11 cellular contexts compared by ENCODE assay signal in genomic region chr22:23401111-23401909, GRCh38.
DNase-seq lines count a peak whose midpoint lies in the region; ATAC-seq and TF ChIP-seq lines count a peak whose summit lies in the region.
"Had no signal": no experiment of that assay in that cellular context is flagged by ENCODE, and none has a peak within 500 bp of the region (broad histone marks: within the 10 kb centered on the region; RNA-seq: fewer than 3 reads in every experiment).

No MANE protein-coding gene starts in this region.

- peaks cover 6% of the 10 kb centered on the region for H3K4me1 Mint-ChIP-seq in progenitor cell of endocrine pancreas (ENCODE audit: low read depth)
- H3K4me1 Mint-ChIP-seq: stimulated activated effector memory CD8-positive, alpha-beta T cell treated with anti-CD3 and anti-CD28 coated beads, Interleukin-12 subunit alpha, Interleukin-12 subunit beta, amount 100 ng/mL, for 72 hours had no signal

- H3K27me3 Mint-ChIP-seq in progenitor cell of endocrine pancreas: no peaks in the 10 kb centered on the region

- no peaks in the 10 kb centered on the region; the same call in 1 of the 2 replicates for H3K27me3 ChIP-seq in SJSA1 (replicated peaks)

- no peaks in the 10 kb centered on the region for H3K36me3 ChIP-seq in SJSA1

- peaks cover 35% of the 10 kb centered on the region for H3K4me1 ChIP-seq in SJSA1 (replicated peaks)

- H3K27ac ChIP-seq in SJSA1: peak overlapping the region; percentile 54
- no peak overlapping the region for H3K27ac ChIP-seq in caudate nucleus (ENCODE audit: low read depth, low read length)
- H3K27ac ChIP-seq: skin epidermis had no signal

- TF ChIP-seq CTCF in progenitor cell of endocrine pancreas (IDR thresholded peaks at IDR 0.05; ENCODE audit: unreplicated experiment): no peak

- no peak overlapping the region for H3K27ac Mint-ChIP-seq in progenitor cell of endocrine pancreas
- H3K27ac Mint-ChIP-seq: stimulated activated effector memory CD8-positive, alpha-beta T cell treated with anti-CD3 and anti-CD28 coated beads, Interleukin-12 subunit alpha, Interleukin-12 subunit beta, amount 100 ng/mL, for 72 hours had no signal

- H3K9me3 Mint-ChIP-seq in progenitor cell of endocrine pancreas (ENCODE audit: low read depth): peaks cover 3% of the 10 kb centered on the region
- H3K9me3 Mint-ChIP-seq: stimulated activated effector memory CD8-positive, alpha-beta T cell treated with anti-CD3 and anti-CD28 coated beads, Interleukin-12 subunit alpha, Interleukin-12 subunit beta, amount 100 ng/mL, for 72 hours had no signal

- DNase-seq in ELF-1 (ENCODE audit: low read depth, low spot score) (peak; percentile 88), SJSA1 (ENCODE audit: low read depth in 1 of 2, low spot score in 2 of 2) (peak; percentile 96 to 97), fibroblast of peridontal ligament (ENCODE audit: extremely low read depth) (peak; percentile 62), progenitor cell of endocrine pancreas (ENCODE audit: low spot score, unreplicated experiment) (no peak), caudate nucleus (lab: John Stamatoyannopoulos, UW) (no peak), NCI-H2196 (lab: John Stamatoyannopoulos, UW; ENCODE audit: unreplicated experiment) (no peak)
- DNase-seq in stimulated activated CD4-positive, alpha-beta T cell treated with anti-CD3 and anti-CD28 coated beads, Interleukin-4, amount 100 ng/mL, for 1 hour: no peak
- DNase-seq: NCI-H1092 had no signal

- no peaks in the 10 kb centered on the region for H3K36me3 Mint-ChIP-seq in progenitor cell of endocrine pancreas (ENCODE audit: insufficient read depth)
- H3K36me3 Mint-ChIP-seq: stimulated activated effector memory CD8-positive, alpha-beta T cell treated with anti-CD3 and anti-CD28 coated beads, Interleukin-12 subunit alpha, Interleukin-12 subunit beta, amount 100 ng/mL, for 72 hours had no signal

- H3K4me3 ChIP-seq in SJSA1: no peak overlapping the region

- no peak for ATAC-seq in HG03280 (IDR thresholded peaks at IDR 0.05; ENCODE audit: unreplicated experiment)

- peak overlapping the region; percentile 38 for H3K4me3 Mint-ChIP-seq in progenitor cell of endocrine pancreas (ENCODE audit: low read depth)
- H3K4me3 Mint-ChIP-seq: stimulated activated effector memory CD8-positive, alpha-beta T cell treated with anti-CD3 and anti-CD28 coated beads, Interleukin-12 subunit alpha, Interleukin-12 subunit beta, amount 100 ng/mL, for 72 hours had no signal

- no peaks in the 10 kb centered on the region for H3K9me3 ChIP-seq in SJSA1 (replicated peaks)

Comparison
In these comparisons a context has a peak if more than half of its experiments do, and no peak if none do; other contexts are left out.
1. DNase-seq: peak in ELF-1 (single experiment), SJSA1 (2 of 2) and fibroblast of peridontal ligament (single experiment); none in progenitor cell of endocrine pancreas (single experiment), stimulated activated CD4-positive, alpha-beta T cell treated with anti-CD3 and anti-CD28 coated beads, Interleukin-4, amount 100 ng/mL, for 1 hour (single experiment), caudate nucleus (0 of 61) and NCI-H2196 (single experiment).